8 cellular contexts compared by ENCODE assay signal in the genomic region with DNA sequence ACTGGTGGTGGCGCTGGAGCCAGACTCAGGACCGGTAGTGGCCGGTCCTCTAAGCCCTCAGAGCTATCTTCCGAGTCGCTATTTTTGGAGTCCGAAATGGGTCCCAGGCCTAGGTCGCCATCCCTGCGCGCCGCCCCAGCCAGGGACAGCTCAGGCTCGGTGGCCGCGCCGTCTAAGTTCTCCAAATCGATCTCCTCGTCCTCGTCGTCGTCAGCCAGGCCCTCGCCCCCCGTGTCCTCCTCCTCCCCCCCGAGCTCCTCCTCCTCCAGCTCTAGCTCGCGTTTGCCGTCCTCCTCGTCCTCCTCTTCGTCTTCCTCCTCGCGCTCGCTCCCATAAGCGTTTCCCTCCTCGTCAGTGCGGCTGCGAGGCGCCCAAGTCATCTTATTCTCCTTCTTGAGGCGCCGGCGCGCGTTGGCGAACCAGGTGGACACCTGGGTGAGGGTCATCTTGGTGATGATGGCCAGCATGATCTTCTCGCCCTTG. TPM values are rescaled to one million over a fixed set of nuclear protein-coding genes. Genes with fewer than 3 reads are reported as not detected.
A peak's percentile ranks its signal among the peaks of the same experiment; 100 is the strongest.
DNase-seq lines count a peak whose midpoint lies in the region; ATAC-seq, FAIRE-seq and TF ChIP-seq lines count a peak whose summit lies in the region.

No MANE protein-coding gene starts in this region.

- POLR2A ChIA-PET in WTC11 (lab: Charles Lee), result interaction anchor here (1.0 kb wide), 1 partner anchor 10 kb away, joined by 3 read pairs; no protein-coding TSS in a partner anchor

- no peak for FAIRE-seq in GM19239 (lab: Jason Lieb, UNC)

- no peak for DNase-seq in activated CD4-positive, alpha-beta T cell treated with anti-CD3 and anti-CD28 coated beads, Interleukin-2, amount 10 ng/mL, durations not matched to agents 24 days and 14 days
- DNase-seq in activated CD4-positive, alpha-beta T cell treated with anti-CD3 and anti-CD28 coated beads for 48 hours, result no peak
- DNase-seq in WTC11 (ENCODE audit: low spot score), result peak; percentile 20
- no peak for DNase-seq in stomach
- no peak for DNase-seq in GM19239 (ENCODE audit: insufficient read length, low spot score)
- no peak for DNase-seq in activated CD4-positive, alpha-beta T cell treated with anti-CD3 and anti-CD28 coated beads for 1 hour

- TF ChIP-seq CTCF in WTC11 (IDR thresholded peaks at IDR 0.05) (no peak), stomach (IDR thresholded peaks at IDR 0.05) (no peak)

- peaks cover 11% of the 10 kb centered on the region for H3K36me3 Mint-ChIP-seq in activated CD4-positive, alpha-beta T cell treated with anti-CD3 and anti-CD28 coated beads, Interleukin-2, amount 10 ng/mL, durations not matched to agents 24 days and 14 days (ENCODE audit: low read depth)
- no peaks in the 10 kb centered on the region for H3K36me3 Mint-ChIP-seq in WTC11

- peaks cover 25% of the 10 kb centered on the region for H3K4me1 Mint-ChIP-seq in activated CD4-positive, alpha-beta T cell treated with anti-CD3 and anti-CD28 coated beads, Interleukin-2, amount 10 ng/mL, durations not matched to agents 24 days and 14 days
- peaks cover 41% of the 10 kb centered on the region for H3K4me1 Mint-ChIP-seq in WTC11

- H3K27me3 ChIP-seq in iPS-15b (ENCODE audit: control insufficient read depth, insufficient read depth, low read length) (peaks cover 78% of the 10 kb centered on the region), stomach (peaks cover 19 to 99% (median 86%) of the 10 kb centered on the region in 3 donors)

- TF ChIP-seq EP300 in stomach (IDR thresholded peaks at IDR 0.05), result no peak

- H3K9ac ChIP-seq in iPS-15b (ENCODE audit: low read depth, low read length), result no peak overlapping the region

- no peaks in the 10 kb centered on the region for H3K36me3 ChIP-seq in iPS-15b (ENCODE audit: control insufficient read depth, insufficient read depth, low read length)
- no peaks in the 10 kb centered on the region for H3K36me3 ChIP-seq in stomach

- peak overlapping the region; percentile 77 for H3K4me3 Mint-ChIP-seq in activated CD4-positive, alpha-beta T cell treated with anti-CD3 and anti-CD28 coated beads, Interleukin-2, amount 10 ng/mL, durations not matched to agents 24 days and 14 days
- H3K4me3 Mint-ChIP-seq in WTC11, result peak overlapping the region; percentile 71

- peaks cover 77% of the 10 kb centered on the region for H3K27me3 Mint-ChIP-seq in activated CD4-positive, alpha-beta T cell treated with anti-CD3 and anti-CD28 coated beads, Interleukin-2, amount 10 ng/mL, durations not matched to agents 24 days and 14 days
- H3K27me3 Mint-ChIP-seq in WTC11 (ENCODE audit: low read depth), result peaks cover 93% of the 10 kb centered on the region

- no peaks in the 10 kb centered on the region for H3K9me3 ChIP-seq in iPS-15b (ENCODE audit: control insufficient read depth, insufficient read depth, low read length)
- no peaks in the 10 kb centered on the region for H3K9me3 ChIP-seq in stomach

- peak overlapping the region; percentile 65 for H3K4me3 ChIP-seq in iPS-15b (ENCODE audit: low read depth, low read length)
- H3K4me3 ChIP-seq in stomach, result peak overlapping the region; percentile 58 to 75 (median 66)

- no peaks in the 10 kb centered on the region for H3K4me1 ChIP-seq in iPS-15b (ENCODE audit: control insufficient read depth, insufficient read depth, low read length)
- H3K4me1 ChIP-seq in stomach, result peaks cover 42 to 78% (median 58%) of the 10 kb centered on the region in 4 donors

- peaks cover 10% of the 10 kb centered on the region for H3K9me3 Mint-ChIP-seq in activated CD4-positive, alpha-beta T cell treated with anti-CD3 and anti-CD28 coated beads, Interleukin-2, amount 10 ng/mL, durations not matched to agents 24 days and 14 days
- H3K9me3 Mint-ChIP-seq in WTC11, result no peaks in the 10 kb centered on the region

- peak overlapping the region; percentile 77 for H3K27ac Mint-ChIP-seq in activated CD4-positive, alpha-beta T cell treated with anti-CD3 and anti-CD28 coated beads, Interleukin-2, amount 10 ng/mL, durations not matched to agents 24 days and 14 days
- H3K27ac Mint-ChIP-seq in WTC11, result no peak overlapping the region

- intact Hi-C loops in activated CD4-positive, alpha-beta T cell treated with anti-CD3 and anti-CD28 coated beads, Interleukin-2, amount 10 ng/mL, durations not matched to agents 24 days and 14 days (cut with micrococcal nuclease), result loop anchor here (5.0 to 10.0 kb wide), 4 partner anchors 340 to 1230 kb away; partner anchors contain the start of gene IRX6
- intact Hi-C loops in stomach (cut with DNase I; ENCODE audit: low total_unique reads), result loop anchor here (10.0 kb wide), 1 partner anchor 650 kb away; the partner anchor contains the start of gene IRX5

- no peak for TF ChIP-seq POLR2A in stomach (IDR thresholded peaks at IDR 0.05)

- 4 to 8% (median 6%) methylated on average over 36 to 41 of the region's 42 CpGs for WGBS in stomach, 5 donors

- CTCF ChIA-PET in WTC11 (lab: Charles Lee), result interaction anchor here (0.9 to 2.1 kb wide), 6 partner anchors 125 to 735 kb away, joined by 3 to 9 read pairs (median 5); partner anchors contain the start of gene IRX5

- no peak for ATAC-seq in WTC11
- ATAC-seq in GM18870 (IDR thresholded peaks at IDR 0.05; ENCODE audit: unreplicated experiment), result no peak

- peak overlapping the region; percentile 86 to 90 (median 88) for H3K27ac ChIP-seq in stomach

TF ChIP-seq in WTC11, 78 proteins besides CTCF, POLR2A, EP300 and RAD21:
- TF ChIP-seq USF2 (CRISPR knock-in tag; IDR thresholded peaks at IDR 0.05) (no peak), ZNF263 (CRISPR knock-in tag; IDR thresholded peaks at IDR 0.05; ENCODE audit: low read depth) (peak; percentile 86; the same call in 1 of the 2 replicates)

RNA-seq across cellular contexts. Expression of gene IRX3, which starts 1.6 kb away (rescaled TPM):
- total RNA-seq in activated CD4-positive, alpha-beta T cell treated with anti-CD3 and anti-CD28 coated beads, Interleukin-2, amount 10 ng/mL, durations not matched to agents 24 days and 14 days, result 0.43 and 1.4 TPM in 2 replicates
- 1.1 to 2.2 TPM (median 1.6 TPM) in 3 replicates for total RNA-seq in WTC11 (2021)
- 10 to 100 TPM in 2 of 5 donors, 1 to 10 TPM in 1, under 1 TPM in 1, not detected in 1; 0.58 to 42.4 (median 7.6) TPM for total RNA-seq in stomach
- 10 to 100 TPM; 11.2 to 22.6 (median 15.7) TPM for polyA plus RNA-seq in stomach
